Comparison of ENCODE assay signal across 8 cellular contexts in the genomic region with DNA sequence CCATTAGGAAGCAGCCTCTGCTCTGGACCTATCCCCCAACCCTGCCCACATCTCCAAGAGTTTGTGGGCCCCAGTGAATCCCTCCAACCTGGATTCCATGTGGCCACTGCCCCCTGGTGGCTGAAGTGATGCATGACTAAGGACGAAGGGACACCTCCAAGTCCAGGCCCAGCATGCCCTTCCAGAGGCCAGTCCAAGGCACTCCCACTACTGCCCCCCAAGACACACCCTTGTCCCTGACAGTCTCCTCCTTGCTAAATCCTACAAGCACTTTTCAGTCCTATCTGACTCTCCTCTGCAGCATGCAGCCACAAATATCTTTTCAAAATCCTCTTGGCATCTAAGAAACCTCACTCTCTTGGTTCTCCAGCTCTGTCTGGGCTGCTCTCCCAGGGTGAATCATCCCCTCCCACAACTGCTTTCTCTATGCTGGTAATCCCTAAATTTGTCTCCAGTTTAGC. TPM values are rescaled to one million over a fixed set of nuclear protein-coding genes. Genes with fewer than 3 reads are reported as not detected.
DNase-seq lines count a peak whose midpoint lies in the region; ATAC-seq, FAIRE-seq and TF ChIP-seq lines count a peak whose summit lies in the region.

No MANE protein-coding gene starts in this region.

- ATAC-seq in A549: peak; percentile 77 to 94
- ATAC-seq in activated CD4-positive, CD25-positive, alpha-beta regulatory T cell treated with anti-CD3 and anti-CD28 coated beads, Interleukin-2, amount 50 U/mL, for 24 hours: peak; percentile 45 to 48
- no peak for ATAC-seq in HG03108 (IDR thresholded peaks at IDR 0.05; ENCODE audit: unreplicated experiment)

- in situ Hi-C loops in GM13976 (cut with MboI; ENCODE audit: low sequenced_read_pairs, unreplicated experiment): no loop called here

- DNase-seq in A549 (ENCODE audit: low read depth in 1 of 2, low spot score in 1 of 2) (peak; percentile 91 to 96), GM13976 (ENCODE audit: low spot score) (peak; percentile 81), NCI-H2196 treated with DMSO at 0.1 percent for 48 hours (lab: John Stamatoyannopoulos, UW; ENCODE audit: unreplicated experiment) (peak; percentile 52), left kidney (ENCODE audit: low read depth, low spot score) (peak; percentile 90)
- peak; percentile 48 for DNase-seq in central memory CD4-positive, alpha-beta T cell
- peak; percentile 80 for DNase-seq in stimulated activated CD4-positive, alpha-beta T cell treated with anti-CD3 and anti-CD28 coated beads, Interleukin-4, amount 100 ng/mL, for 24 hours

- TF ChIP-seq CTCF in A549 (IDR thresholded peaks at IDR 0.05) (peak; percentile 99), GM13976 (IDR thresholded peaks at IDR 0.05; ENCODE audit: borderline replicate concordance, control extremely low read depth, extremely low read depth, insufficient read depth, missing control alignments) (peak; percentile 94)

- no peak for TF ChIP-seq POLR2A in A549 (IDR thresholded peaks at IDR 0.05; ENCODE audit: low read length)

- CTCF ChIA-PET in A549 (lab: Yijun Ruan, JAX): interaction anchor here (0.6 to 14.9 kb wide), 44 partner anchors 9 to 334 kb away, joined by 3 to 323 read pairs (median 5); a partner anchor contains a TSS

- H3K4me1 ChIP-seq in A549: no peaks in the 10 kb centered on the region

- peak; percentile 94 to 98 for TF ChIP-seq RAD21 in A549 (conservative IDR thresholded peaks at IDR 0.05 in 1 of 2, IDR thresholded peaks at IDR 0.05 in 1 of 2)

- peak; percentile 95 for FAIRE-seq in A549 (lab: Jason Lieb, UNC)

- H3K4me2 ChIP-seq in A549: no peak overlapping the region

- no peak overlapping the region for H3K4me3 ChIP-seq in A549

- no peak for TF ChIP-seq EP300 in A549 (IDR thresholded peaks at IDR 0.05)

- H3K9me3 ChIP-seq in A549: no peaks in the 10 kb centered on the region

- POLR2A ChIA-PET in A549 (lab: Yijun Ruan, JAX): no interaction called here

- H3K27ac ChIP-seq in A549: no peak overlapping the region

- 0% methylated on average over 1 of the region's 1 CpG for WGBS in A549 (ENCODE audit: missing lambda C conversion rate)

TF ChIP-seq in A549, 52 proteins besides CTCF, POLR2A, EP300 and RAD21:
- TF ChIP-seq EHMT2 (IDR thresholded peaks at IDR 0.05; ENCODE audit: low read depth) (no peak), SMC3 (IDR thresholded peaks at IDR 0.05) (peak; percentile 98), HEYL (CRISPR knock-in tag; IDR thresholded peaks at IDR 0.05) (no peak)
- TF ChIP-seq, protein P1, sequence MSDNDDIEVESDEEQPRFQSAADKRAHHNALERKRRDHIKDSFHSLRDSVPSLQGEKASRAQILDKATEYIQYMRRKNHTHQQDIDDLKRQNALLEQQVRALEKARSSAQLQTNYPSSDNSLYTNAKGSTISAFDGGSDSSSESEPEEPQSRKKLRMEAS (IDR thresholded peaks at IDR 0.05): peak; percentile 29; the same call in 1 of the 2 replicates
TF ChIP-seq in A549: peak in this region for 2.

RNA-seq across cellular contexts. Expression of a gene that starts 33.0 kb away (rescaled TPM):
- polyA plus RNA-seq in A549 (2011; rRNA removed) (30.8 and 37.9 TPM in 2 replicates), A549 (2017; fragmentation: RNase III; extraction: RNeasy Plus Mini Kit Qiagen cat#74134 plus additional on column Dnase treatment) (39.7 to 54.1 TPM (median 43.2 TPM) in 3 replicates)
- 72.8 and 91.8 TPM in 2 replicates for polyA plus RNA-seq in A549 (2012; cell fraction: cytosol; rRNA removed)
- 65.3 and 65.8 TPM in 2 replicates for polyA plus RNA-seq in A549 (2012; cell fraction: nucleus; rRNA removed)
- 29.4 and 37.6 TPM in 2 replicates for polyA minus RNA-seq in A549 (2011; rRNA and poly(A)+ RNA removed)

RNA-seq across cellular contexts. Expression of a gene that starts 35.7 kb away (rescaled TPM):
- polyA plus RNA-seq in A549 (2011; rRNA removed) (7.1 and 8.7 TPM in 2 replicates), A549 (2017; fragmentation: RNase III; extraction: RNeasy Plus Mini Kit Qiagen cat#74134 plus additional on column Dnase treatment) (12.2 to 12.9 TPM (median 12.6 TPM) in 3 replicates)
- polyA plus RNA-seq in A549 (2012; cell fraction: cytosol; rRNA removed): 5.9 and 8.4 TPM in 2 replicates
- 9.9 and 14.4 TPM in 2 replicates for polyA plus RNA-seq in A549 (2012; cell fraction: nucleus; rRNA removed)
- polyA minus RNA-seq in A549 (2011; rRNA and poly(A)+ RNA removed): 22.7 and 24.7 TPM in 2 replicates

RNA-seq across cellular contexts. Expression of a gene that starts 52.2 kb away (rescaled TPM):
- polyA plus RNA-seq in A549 (2011; rRNA removed) (0.15 and 0.16 TPM in 2 replicates), A549 (2017; fragmentation: RNase III; extraction: RNeasy Plus Mini Kit Qiagen cat#74134 plus additional on column Dnase treatment) (0.24 to 0.49 TPM (median 0.28 TPM) in 3 replicates)
- polyA plus RNA-seq in A549 (2012; cell fraction: cytosol; rRNA removed): 0.13 and 0.14 TPM in 2 replicates
- polyA plus RNA-seq in A549 (2012; cell fraction: nucleus; rRNA removed): 0.56 and 0.83 TPM in 2 replicates
- 0.58 TPM in 1 of 2 replicates, not detected in the other for polyA minus RNA-seq in A549 (2011; rRNA and poly(A)+ RNA removed)

RNA-seq across cellular contexts. Expression of a gene that starts 58.0 kb away (rescaled TPM):
- polyA plus RNA-seq in A549 (2011; rRNA removed) (55.2 and 79.7 TPM in 2 replicates), A549 (2017; fragmentation: RNase III; extraction: RNeasy Plus Mini Kit Qiagen cat#74134 plus additional on column Dnase treatment) (81.0 to 85.1 TPM (median 84.0 TPM) in 3 replicates)
- polyA plus RNA-seq in A549 (2012; cell fraction: cytosol; rRNA removed): 82.6 and 118 TPM in 2 replicates
- 80.7 and 99.8 TPM in 2 replicates for polyA plus RNA-seq in A549 (2012; cell fraction: nucleus; rRNA removed)
- 69.2 and 87.0 TPM in 2 replicates for polyA minus RNA-seq in A549 (2011; rRNA and poly(A)+ RNA removed)
